10 cellular contexts compared by ENCODE assay signal in the genomic region with DNA sequence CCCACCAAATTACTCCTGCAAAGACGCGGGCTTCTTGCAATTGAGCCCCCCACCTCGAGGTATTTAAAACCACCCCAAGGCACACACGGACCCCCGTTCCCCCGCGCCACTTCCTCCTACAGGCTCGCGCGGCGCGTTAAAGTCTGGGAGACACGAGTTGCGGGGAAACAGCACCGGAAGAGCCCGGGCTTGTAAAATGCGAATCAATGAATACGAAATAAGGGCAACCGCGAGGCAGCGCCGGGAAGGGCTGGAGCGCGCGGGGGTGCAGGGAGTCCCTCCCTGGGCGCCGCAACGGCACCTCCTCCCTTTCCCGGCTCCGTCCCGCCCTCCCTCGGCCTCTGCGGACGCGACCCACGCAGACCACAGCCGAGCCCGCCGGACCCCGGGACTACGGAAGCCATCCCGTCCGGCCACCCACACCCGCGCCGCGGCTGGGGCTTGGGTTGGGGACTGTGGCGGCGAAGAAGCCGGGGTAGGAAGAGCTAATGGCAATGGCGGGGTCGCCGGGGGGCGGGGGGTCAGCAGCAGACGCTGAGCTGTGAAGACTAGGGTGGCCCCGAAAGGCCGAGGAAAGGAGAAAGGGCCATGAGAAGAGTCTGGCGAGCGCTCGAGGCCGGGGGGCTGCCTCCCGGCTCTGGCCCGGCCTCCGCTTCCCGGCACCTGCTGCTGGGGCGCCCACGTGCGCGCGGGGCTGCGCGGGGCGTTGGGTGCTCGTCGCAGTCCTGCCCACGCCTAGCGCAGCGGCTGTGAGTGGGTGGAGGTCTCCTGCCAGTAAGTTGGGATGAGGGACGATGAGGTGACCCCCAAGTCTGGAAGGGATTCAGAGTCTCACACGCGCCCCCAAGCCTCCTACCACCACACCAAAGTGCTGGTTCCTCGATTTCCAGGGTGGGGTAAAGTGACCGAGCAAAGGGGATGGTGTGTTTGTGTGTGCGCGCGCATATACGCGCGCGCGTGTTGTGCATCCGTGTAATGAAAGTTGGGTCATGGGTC. TPM values are rescaled to one million over a fixed set of nuclear protein-coding genes. Genes with fewer than 3 reads are reported as not detected.
A peak's percentile ranks its signal among the peaks of the same experiment; 100 is the strongest.
DNase-seq lines count a peak whose midpoint lies in the region; ATAC-seq, FAIRE-seq and TF ChIP-seq lines count a peak whose summit lies in the region.
"Had no signal": no experiment of that assay in that cellular context is flagged by ENCODE, and none has a peak within 500 bp of the region (broad histone marks: within the 10 kb centered on the region; RNA-seq: fewer than 3 reads in every experiment).

No MANE protein-coding gene starts in this region.

- no peak overlapping the region for H4K91ac ChIP-seq in neuronal stem cell (ENCODE audit: low read depth, low read length, poor library complexity)

- H3K27ac ChIP-seq in neuronal stem cell (replicated peaks; ENCODE audit: low read length): no peak overlapping the region
- H3K27ac ChIP-seq: skin epidermis had no signal

- no peak overlapping the region for H2AK5ac ChIP-seq in neuronal stem cell (ENCODE audit: low read depth, low read length)

- no peak overlapping the region for H4K8ac ChIP-seq in neuronal stem cell (ENCODE audit: low read depth, low read length)

- H3K14ac ChIP-seq in neuronal stem cell (ENCODE audit: low read length): peak overlapping the region; percentile 82

- no peaks in the 10 kb centered on the region for H3K36me3 ChIP-seq in bronchial epithelial cell (ENCODE audit: control insufficient read depth, insufficient read depth, low read length)
- H3K36me3 ChIP-seq in neuronal stem cell (replicated peaks in 1 of 2; ENCODE audit: control insufficient read depth in 2 of 2, insufficient read depth in 2 of 2, low read length in 2 of 2): peaks cover 0 to 10% of the 10 kb centered on the region in 2 donors

- peak; percentile 51 for DNase-seq in D341Med (ENCODE audit: low spot score)
- no peak for DNase-seq in bronchial epithelial cell (ENCODE audit: low read depth)
- peak; percentile 18 for DNase-seq in neuronal stem cell (ENCODE audit: low spot score)
- no peak for DNase-seq in OCI-M1 (lab: John Stamatoyannopoulos, UW)
- DNase-seq in activated CD4-positive, alpha-beta T cell treated with anti-CD3 and anti-CD28 coated beads, Interleukin-2, amount 50 U/mL, for 48 hours: no peak
- DNase-seq in activated naive CD4-positive, alpha-beta T cell treated with anti-CD3 and anti-CD28 coated beads, Interleukin-2, amount 50 U/mL, for 16 hours: no peak

- H3K4me1 ChIP-seq in neuronal stem cell (ENCODE audit: control insufficient read depth in 2 of 2, insufficient read depth in 1 of 2, low read depth in 1 of 2, low read length in 2 of 2): peaks cover 0 to 5% of the 10 kb centered on the region in 2 donors

- ATAC-seq in HG02642 (IDR thresholded peaks at IDR 0.05; ENCODE audit: poor library complexity, unreplicated experiment) (peak; percentile 21), GM18870 (IDR thresholded peaks at IDR 0.05; ENCODE audit: unreplicated experiment) (no peak)

- H3K9ac ChIP-seq in neuronal stem cell (ENCODE audit: low read depth, low read length, poor library complexity): peak overlapping the region; percentile 87

- no peaks in the 10 kb centered on the region for H3K9me3 ChIP-seq in neuronal stem cell (replicated peaks in 1 of 2; ENCODE audit: control insufficient read depth in 2 of 2, insufficient read depth in 1 of 2, low read depth in 1 of 2, low read length in 2 of 2)

- H2BK120ac ChIP-seq in neuronal stem cell (ENCODE audit: low read depth, low read length): no peak overlapping the region

- H3K18ac ChIP-seq in neuronal stem cell (ENCODE audit: low read length): peak overlapping the region; percentile 95

- TF ChIP-seq CTCF in bronchial epithelial cell (IDR thresholded peaks at IDR 0.05; ENCODE audit: insufficient read depth, low read length, severe bottlenecking): no peak

- H2BK15ac ChIP-seq in neuronal stem cell (ENCODE audit: low read length): no peak overlapping the region

- WGBS in neuronal stem cell (ENCODE audit: extremely low coverage in 2 of 2, insufficient read length in 2 of 2, insufficient replicate concordance in 1 of 2), 2 donors: no CpG with 5 or more reads among the region's 92 CpGs

- H3K27me3 ChIP-seq in bronchial epithelial cell (ENCODE audit: control insufficient read depth, insufficient read depth, low read length) (peaks cover 14% of the 10 kb centered on the region), neuronal stem cell (ENCODE audit: control insufficient read depth in 3 of 3, insufficient read depth in 3 of 3, low read depth in 1 of 3, low read length in 3 of 3) (peaks cover 6 to 38% (median 35%) of the 10 kb centered on the region in 3 experiments)

- H3K4ac ChIP-seq in neuronal stem cell (ENCODE audit: low read length): no peak overlapping the region

- H2AFZ ChIP-seq in neuronal stem cell (ENCODE audit: low read length): peak overlapping the region; percentile 97

- no peak overlapping the region for H2BK5ac ChIP-seq in neuronal stem cell (ENCODE audit: low read length)

- H3K23ac ChIP-seq in neuronal stem cell (ENCODE audit: low read depth, low read length, poor library complexity): peak overlapping the region; percentile 57

- no peaks in the 10 kb centered on the region for H3K79me1 ChIP-seq in neuronal stem cell (ENCODE audit: low read depth, low read length)

- H2BK12ac ChIP-seq in neuronal stem cell (ENCODE audit: low read length): no peak overlapping the region

- H3K4me2 ChIP-seq in neuronal stem cell (ENCODE audit: insufficient read depth, low read length, poor library complexity, severe bottlenecking): peak overlapping the region; percentile 98

- peak overlapping the region; percentile 21 for H3K4me3 ChIP-seq in bronchial epithelial cell (ENCODE audit: low read depth, low read length)
- peak overlapping the region; percentile 68 to 88 for H3K4me3 ChIP-seq in neuronal stem cell (ENCODE audit: low read length in 2 of 2)

- no peak for FAIRE-seq in bronchial epithelial cell (lab: Jason Lieb, UNC)
- FAIRE-seq: endothelial cell of umbilical vein had no signal

RNA-seq across cellular contexts. Expression of a gene that starts 1.2 kb away (rescaled TPM):
- total RNA-seq in bronchial epithelial cell: not detected in 2 replicates
- polyA plus RNA-seq in neuronal stem cell (2013, experiment 1 of 2): 3.2 TPM
- polyA plus RNA-seq in neuronal stem cell (2013, experiment 2 of 2): 2.4 TPM
- total RNA-seq: endothelial cell of umbilical vein had no signal
- polyA plus RNA-seq: endothelial cell of umbilical vein had no signal

Comparison
In these comparisons a context has a peak if more than half of its experiments do, and no peak if none do; other contexts are left out.
1. DNase-seq: peak in D341Med (single experiment) and neuronal stem cell (single experiment); none in bronchial epithelial cell (single experiment), OCI-M1 (single experiment), activated CD4-positive, alpha-beta T cell treated with anti-CD3 and anti-CD28 coated beads, Interleukin-2, amount 50 U/mL, for 48 hours (0 of 2) and activated naive CD4-positive, alpha-beta T cell treated with anti-CD3 and anti-CD28 coated beads, Interleukin-2, amount 50 U/mL, for 16 hours (single experiment).